Comparison of ENCODE assay signal across 9 cellular contexts in the genomic region with DNA sequence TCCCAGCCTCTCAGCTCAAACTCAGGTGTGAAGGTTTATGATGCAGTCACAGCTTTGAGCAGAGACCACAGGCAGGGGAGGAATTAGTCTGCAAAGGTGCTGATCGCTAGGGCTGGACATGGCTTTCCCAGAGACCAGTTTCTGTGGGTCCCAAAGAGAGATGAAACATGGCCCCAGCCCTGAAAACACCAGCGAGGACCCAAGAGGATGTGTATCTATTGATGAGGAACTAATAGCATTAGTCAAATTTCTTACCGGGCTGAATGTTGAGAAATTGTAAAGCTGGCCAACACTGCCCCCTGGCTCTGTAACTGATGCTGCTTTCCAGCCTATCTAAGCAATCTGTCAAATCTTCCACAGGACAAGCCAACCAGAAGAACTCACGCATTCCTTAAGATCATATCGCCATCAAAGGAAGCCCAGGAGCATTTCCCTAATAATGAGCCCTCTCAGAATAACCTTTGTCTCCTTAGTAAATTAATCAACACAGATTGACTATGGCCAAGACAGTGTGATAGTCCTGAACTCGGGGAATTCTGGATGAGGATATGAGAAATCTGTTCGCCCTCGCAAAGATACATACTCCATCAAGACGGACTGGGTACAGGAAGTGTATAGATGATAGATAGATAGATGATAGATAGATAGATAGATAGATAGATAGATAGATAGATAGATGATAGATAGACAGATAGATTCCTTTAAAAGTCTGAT. TPM values are rescaled to one million over a fixed set of nuclear protein-coding genes. Genes with fewer than 3 reads are reported as not detected.
DNase-seq lines count a peak whose midpoint lies in the region; ATAC-seq and TF ChIP-seq lines count a peak whose summit lies in the region.
"Had no signal": no experiment of that assay in that cellular context is flagged by ENCODE, and none has a peak within 500 bp of the region (broad histone marks: within the 10 kb centered on the region; RNA-seq: fewer than 3 reads in every experiment).

No MANE protein-coding gene starts in this region.

- no peaks in the 10 kb centered on the region for H3K79me2 ChIP-seq in Karpas-422 (ENCODE audit: low read length)

- BruUV-seq in MCF 10A (replicated peaks; lab: Mats Ljungman, UMichigan), result no TSS peak

- peak; percentile 55 for DNase-seq in COLO668 (lab: John Stamatoyannopoulos, UW; ENCODE audit: unreplicated experiment)
- DNase-seq in Karpas-422, result peak; percentile 91
- peak; percentile 30 for DNase-seq in T-helper 2 cell treated with Interferon-gamma antibody and Interleukin-4, amounts not matched to agents 5 μg/mL and 100 μg/mL, for 36 hours (ENCODE audit: low spot score)
- DNase-seq in MCF 10A (ENCODE audit: unreplicated experiment), result peak; percentile 59
- peak; percentile 68 for DNase-seq in iris pigment epithelial cell (ENCODE audit: low read depth)
- DNase-seq in stimulated activated CD4-positive, alpha-beta T cell treated with anti-CD3 and anti-CD28 coated beads, Interleukin-1b, Interleukin-23, amount 100 ng/mL, for 1 hour (ENCODE audit: low read depth in 2 of 2), result peak; percentile 39 to 40

- ATAC-seq in GM19351 (IDR thresholded peaks at IDR 0.05; ENCODE audit: unreplicated experiment) (peak; percentile 85), GM21381 (IDR thresholded peaks at IDR 0.05; ENCODE audit: unreplicated experiment) (no peak)

- no peak overlapping the region for H3K9ac ChIP-seq in Karpas-422 (ENCODE audit: low read length)

- no peak overlapping the region; the same call in 1 of the 2 replicates for H3K4me3 ChIP-seq in Karpas-422 (ENCODE audit: low read length)

- H3K27me3 ChIP-seq in Karpas-422 (ENCODE audit: low read length), result no peaks in the 10 kb centered on the region

- H3K27me3 Mint-ChIP-seq in T-helper 2 cell treated with Interferon-gamma antibody and Interleukin-4, amounts not matched to agents 5 μg/mL and 100 μg/mL, for 36 hours (ENCODE audit: low read depth), result peaks cover 53% of the 10 kb centered on the region
- peaks cover 68% of the 10 kb centered on the region for H3K27me3 Mint-ChIP-seq in MCF 10A (ENCODE audit: insufficient read depth, unreplicated experiment)

- H3K36me3 Mint-ChIP-seq in T-helper 2 cell treated with Interferon-gamma antibody and Interleukin-4, amounts not matched to agents 5 μg/mL and 100 μg/mL, for 36 hours (ENCODE audit: low read depth), result no peaks in the 10 kb centered on the region
- H3K36me3 Mint-ChIP-seq in MCF 10A (ENCODE audit: insufficient read depth, unreplicated experiment), result no peaks in the 10 kb centered on the region

- no peaks in the 10 kb centered on the region for H3K9me3 Mint-ChIP-seq in T-helper 2 cell treated with Interferon-gamma antibody and Interleukin-4, amounts not matched to agents 5 μg/mL and 100 μg/mL, for 36 hours
- H3K9me3 Mint-ChIP-seq in MCF 10A (ENCODE audit: unreplicated experiment), result no peaks in the 10 kb centered on the region

- no peak overlapping the region for H3K27ac Mint-ChIP-seq in T-helper 2 cell treated with Interferon-gamma antibody and Interleukin-4, amounts not matched to agents 5 μg/mL and 100 μg/mL, for 36 hours
- H3K27ac Mint-ChIP-seq in MCF 10A (ENCODE audit: low read depth, unreplicated experiment), result no peak overlapping the region

- H3K4me1 Mint-ChIP-seq in T-helper 2 cell treated with Interferon-gamma antibody and Interleukin-4, amounts not matched to agents 5 μg/mL and 100 μg/mL, for 36 hours (ENCODE audit: low read depth), result peaks cover 8% of the 10 kb centered on the region
- peaks cover 12% of the 10 kb centered on the region for H3K4me1 Mint-ChIP-seq in MCF 10A (ENCODE audit: insufficient read depth, unreplicated experiment)

- no peaks in the 10 kb centered on the region for H3K9me2 ChIP-seq in Karpas-422 (replicated peaks; ENCODE audit: insufficient read depth, low read length)

- CTCF ChIA-PET in MCF 10A (lab: Yijun Ruan, JAX), result interaction anchor here (0.6 to 9.6 kb wide), 43 partner anchors 9 to 1128 kb away, joined by 3 to 500 read pairs (median 5); a partner anchor contains a TSS

- no peak overlapping the region for H3K27ac ChIP-seq in Karpas-422 (ENCODE audit: low read length)

- no peak overlapping the region for H3K4me2 ChIP-seq in Karpas-422 (ENCODE audit: low read depth, low read length, poor library complexity, severe bottlenecking)

- intact Hi-C loops in MCF 10A (cut with micrococcal nuclease), result loop anchor here (1.0 to 10.0 kb wide), 5 partner anchors 65 to 332 kb away; a partner anchor contains a TSS

- H3K4me1 ChIP-seq in Karpas-422 (ENCODE audit: low read length), result peaks cover 8% of the 10 kb centered on the region

- H4K20me1 ChIP-seq in Karpas-422 (ENCODE audit: insufficient read depth, low read depth, low read length), result no peaks in the 10 kb centered on the region

- POLR2A ChIA-PET in MCF 10A (lab: Yijun Ruan, JAX), result interaction anchor here (0.7 to 7.6 kb wide), 5 partner anchors 43 to 113 kb away, joined by 3 to 144 read pairs (median 4); a partner anchor contains a TSS

- H3K9me3 ChIP-seq in Karpas-422 (ENCODE audit: low read length), result no peaks in the 10 kb centered on the region

- H3K4me3 Mint-ChIP-seq in T-helper 2 cell treated with Interferon-gamma antibody and Interleukin-4, amounts not matched to agents 5 μg/mL and 100 μg/mL, for 36 hours, result no peak overlapping the region
- no peak overlapping the region for H3K4me3 Mint-ChIP-seq in MCF 10A (ENCODE audit: unreplicated experiment)

- peak; percentile 57 for TF ChIP-seq CTCF in MCF 10A (IDR thresholded peaks at IDR 0.05; ENCODE audit: unreplicated experiment)

- H2AFZ ChIP-seq in Karpas-422 (ENCODE audit: low read length), result no peak overlapping the region

- H3K36me3 ChIP-seq in Karpas-422 (ENCODE audit: insufficient read depth, low read length), result no peaks in the 10 kb centered on the region

RNA-seq across cellular contexts. Expression of a gene that starts 7.8 kb away (rescaled TPM):
- 2.3 and 8.5 TPM in 2 replicates for total RNA-seq in Karpas-422 (2014; rRNA removed; shearing (Covaris generic); ENCODE audit: low replicate concordance)
- 0.51 and 0.83 TPM in 2 replicates for total RNA-seq in MCF 10A (2022)

RNA-seq across cellular contexts. Expression of a gene that starts 16.2 kb away (rescaled TPM):
- not detected in 2 replicates for total RNA-seq in Karpas-422 (2014; rRNA removed; shearing (Covaris generic); ENCODE audit: low replicate concordance)
- total RNA-seq in MCF 10A (2022), result not detected in 2 replicates
- total RNA-seq: T-helper 2 cell treated with Interferon-gamma antibody and Interleukin-4, amounts not matched to agents 100 ng/mL and 5 ng/mL, for 36 hours had no signal

Comparison
In these comparisons a context has a peak if more than half of its experiments do, and no peak if none do; other contexts are left out.
1. DNase-seq: peak in every context shown above with its lines; median percentile 91 in Karpas-422; 68 in iris pigment epithelial cell; 59 in MCF 10A; 55 in COLO668; 40 in stimulated activated CD4-positive, alpha-beta T cell treated with anti-CD3 and anti-CD28 coated beads, Interleukin-1b, Interleukin-23, amount 100 ng/mL, for 1 hour; 30 in T-helper 2 cell treated with Interferon-gamma antibody and Interleukin-4, amounts not matched to agents 5 μg/mL and 100 μg/mL, for 36 hours.